ENCODE assay signal across 19 cellular contexts in genomic region chr12:15013634-15014169, GRCh38. TPM values are rescaled to one million over a fixed set of nuclear protein-coding genes. Genes with fewer than 3 reads are reported as not detected.
DNase-seq lines count a peak whose midpoint lies in the region; ATAC-seq, FAIRE-seq and TF ChIP-seq lines count a peak whose summit lies in the region.
"Had no signal": no experiment of that assay in that cellular context is flagged by ENCODE, and none has a peak within 500 bp of the region (broad histone marks: within the 10 kb centered on the region; RNA-seq: fewer than 3 reads in every experiment).

No MANE protein-coding gene starts in this region.

- H3K9ac ChIP-seq in OCI-LY3 (ENCODE audit: low read length): no peak overlapping the region

- H3K9me3 ChIP-seq in OCI-LY3 (ENCODE audit: insufficient read depth, low read length) (no peaks in the 10 kb centered on the region), spleen (no peaks in the 10 kb centered on the region)

- H3K4me1 ChIP-seq in OCI-LY3 (ENCODE audit: low read length) (peaks cover 9% of the 10 kb centered on the region), spleen (peaks cover 0 to 13% (median 8%) of the 10 kb centered on the region in 6 donors)

- no peak for TF ChIP-seq CTCF in activated CD8-positive, alpha-beta T cell treated with anti-CD3 and anti-CD28 coated beads for 36 hours (IDR thresholded peaks at IDR 0.05)
- TF ChIP-seq CTCF in OCI-LY3 (IDR thresholded peaks at IDR 0.05; ENCODE audit: low read depth, low read length) (no peak), spleen (IDR thresholded peaks at IDR 0.05 in 8 of 11, conservative IDR thresholded peaks at IDR 0.05 in 3 of 11) (no peak)

- peak overlapping the region; percentile 16 for H3K4me2 ChIP-seq in OCI-LY3 (ENCODE audit: low read length)

- H3K9me3 Mint-ChIP-seq in activated CD8-positive, alpha-beta T cell treated with anti-CD3 and anti-CD28 coated beads for 36 hours: no peaks in the 10 kb centered on the region
- H3K9me3 Mint-ChIP-seq in activated CD8-positive, alpha-beta T cell treated with anti-CD3 and anti-CD28 coated beads, Interleukin-2, amount 10 ng/mL, durations not matched to agents 7 days and 5 days (ENCODE audit: insufficient read depth): no peaks in the 10 kb centered on the region

- H3K4me1 Mint-ChIP-seq in activated CD8-positive, alpha-beta T cell treated with anti-CD3 and anti-CD28 coated beads for 36 hours (ENCODE audit: low read depth): no peaks in the 10 kb centered on the region
- H3K4me1 Mint-ChIP-seq in activated CD8-positive, alpha-beta T cell treated with anti-CD3 and anti-CD28 coated beads, Interleukin-2, amount 10 ng/mL, durations not matched to agents 7 days and 5 days (ENCODE audit: low read depth): no peaks in the 10 kb centered on the region

- FAIRE-seq in HTR-8/SVneo (lab: Jason Lieb, UNC): no peak
- FAIRE-seq: A204.1, GM18507 had no signal

- no peak overlapping the region for H3K4me3 ChIP-seq in OCI-LY3 (ENCODE audit: low read length)
- no peak overlapping the region for H3K4me3 ChIP-seq in spleen
- H3K4me3 ChIP-seq: SK-N-MC had no signal

- H3K4me3 Mint-ChIP-seq in activated CD8-positive, alpha-beta T cell treated with anti-CD3 and anti-CD28 coated beads for 36 hours: no peak overlapping the region
- no peak overlapping the region for H3K4me3 Mint-ChIP-seq in activated CD8-positive, alpha-beta T cell treated with anti-CD3 and anti-CD28 coated beads, Interleukin-2, amount 10 ng/mL, durations not matched to agents 7 days and 5 days

- H3K27me3 ChIP-seq in OCI-LY3 (ENCODE audit: low read depth, low read length): 0 out of 2 replicates have a peak, but pooled peaks cover 2% of the 10 kb centered on the region
- H3K27me3 ChIP-seq in spleen (replicated peaks in 1 of 7): no peaks in the 10 kb centered on the region

- TF ChIP-seq POLR2A in spleen (IDR thresholded peaks at IDR 0.05): no peak

- 49 to 61% (median 55%) methylated on average over 4 of the region's 4 CpGs for WGBS in spleen, 5 donors

- no peaks in the 10 kb centered on the region for H3K36me3 ChIP-seq in OCI-LY3 (replicated peaks; ENCODE audit: low read depth, low read length)
- no peaks in the 10 kb centered on the region for H3K36me3 ChIP-seq in spleen

- H3K27me3 Mint-ChIP-seq in activated CD8-positive, alpha-beta T cell treated with anti-CD3 and anti-CD28 coated beads for 36 hours: peaks cover 5% of the 10 kb centered on the region
- peaks cover 10% of the 10 kb centered on the region for H3K27me3 Mint-ChIP-seq in activated CD8-positive, alpha-beta T cell treated with anti-CD3 and anti-CD28 coated beads, Interleukin-2, amount 10 ng/mL, durations not matched to agents 7 days and 5 days (ENCODE audit: low read depth)

- ATAC-seq in activated CD8-positive, alpha-beta T cell treated with anti-CD3 and anti-CD28 coated beads for 36 hours: peak; percentile 60
- ATAC-seq in activated CD8-positive, alpha-beta T cell treated with anti-CD3 and anti-CD28 coated beads, Interleukin-2, amount 10 ng/mL, durations not matched to agents 7 days and 5 days: no peak
- peak; percentile 62 for ATAC-seq in HG02870 (IDR thresholded peaks at IDR 0.05; ENCODE audit: unreplicated experiment)
- ATAC-seq in HG03439 (IDR thresholded peaks at IDR 0.05; ENCODE audit: unreplicated experiment): no peak
- ATAC-seq in left colon: no peak
- ATAC-seq: Panc1, Right ventricle myocardium inferior had no signal

- H3K79me2 ChIP-seq in OCI-LY3 (ENCODE audit: low read length): no peaks in the 10 kb centered on the region

- intact Hi-C loops in activated CD8-positive, alpha-beta T cell treated with anti-CD3 and anti-CD28 coated beads for 36 hours (cut with micrococcal nuclease): no loop called here
- intact Hi-C loops in spleen (cut with DNase I; ENCODE audit: low total_unique reads) (no loop called here), left colon (cut with DNase I, micrococcal nuclease) (no loop called here)

- POLR2A ChIA-PET in activated CD8-positive, alpha-beta T cell treated with anti-CD3 and anti-CD28 coated beads for 36 hours (lab: Charles Lee): no interaction called here
- POLR2A ChIA-PET in activated CD8-positive, alpha-beta T cell treated with anti-CD3 and anti-CD28 coated beads, Interleukin-2, amount 10 ng/mL, durations not matched to agents 7 days and 5 days (lab: Charles Lee): no interaction called here

- no peaks in the 10 kb centered on the region for H4K20me1 ChIP-seq in OCI-LY3 (ENCODE audit: insufficient read depth, low read length)

- DNase-seq in activated CD8-positive, alpha-beta T cell treated with anti-CD3 and anti-CD28 coated beads for 36 hours: no peak
- no peak for DNase-seq in activated CD8-positive, alpha-beta T cell treated with anti-CD3 and anti-CD28 coated beads, Interleukin-2, amount 10 ng/mL, durations not matched to agents 7 days and 5 days
- DNase-seq in spleen: no peak
- no peak for DNase-seq in HTR-8/SVneo (ENCODE audit: insufficient read length, low spot score)
- no peak for DNase-seq in left colon
- DNase-seq: DMS53, NCI-H1092, NCI-H2107, NCI-H69 had no signal

- CTCF ChIA-PET in activated CD8-positive, alpha-beta T cell treated with anti-CD3 and anti-CD28 coated beads for 36 hours (lab: Charles Lee): no interaction called here
- CTCF ChIA-PET in activated CD8-positive, alpha-beta T cell treated with anti-CD3 and anti-CD28 coated beads, Interleukin-2, amount 10 ng/mL, durations not matched to agents 7 days and 5 days (lab: Charles Lee): interaction anchor here (1.0 kb wide), 1 partner anchor 10 kb away, joined by 3 read pairs; no protein-coding TSS in a partner anchor

- H3K27ac Mint-ChIP-seq in activated CD8-positive, alpha-beta T cell treated with anti-CD3 and anti-CD28 coated beads for 36 hours: no peak overlapping the region
- H3K27ac Mint-ChIP-seq in activated CD8-positive, alpha-beta T cell treated with anti-CD3 and anti-CD28 coated beads, Interleukin-2, amount 10 ng/mL, durations not matched to agents 7 days and 5 days: no peak overlapping the region

- H3K27ac ChIP-seq in OCI-LY3 (ENCODE audit: low read length): no peak overlapping the region
- peak overlapping the region in 7 of 8 donors; percentile 58 to 85 (median 76) for H3K27ac ChIP-seq in spleen
- H3K27ac ChIP-seq: C4-2B, SK-N-MC had no signal

- H3K36me3 Mint-ChIP-seq in activated CD8-positive, alpha-beta T cell treated with anti-CD3 and anti-CD28 coated beads for 36 hours (ENCODE audit: low read depth): no peaks in the 10 kb centered on the region
- H3K36me3 Mint-ChIP-seq in activated CD8-positive, alpha-beta T cell treated with anti-CD3 and anti-CD28 coated beads, Interleukin-2, amount 10 ng/mL, durations not matched to agents 7 days and 5 days (ENCODE audit: low read depth): no peaks in the 10 kb centered on the region

- H2AFZ ChIP-seq in OCI-LY3 (ENCODE audit: low read depth, low read length): no peak overlapping the region

RNA-seq across cellular contexts. Expression of gene PDE6H, which starts 40.9 kb away (rescaled TPM):
- not detected for total RNA-seq in activated CD8-positive, alpha-beta T cell treated with anti-CD3 and anti-CD28 coated beads for 36 hours
- under 1 TPM in 1 of 2 experiments, not detected in 1; 0.40 TPM for total RNA-seq in activated CD8-positive, alpha-beta T cell treated with anti-CD3 and anti-CD28 coated beads, Interleukin-2, amount 10 ng/mL, durations not matched to agents 7 days and 5 days
- total RNA-seq in spleen (1 to 10 TPM in 1 of 7 donors, under 1 TPM in 2, not detected in 4; 0.37 to 2.6 (median 0.51) TPM), left colon (not detected)
- polyA plus RNA-seq in spleen: not detected
- total RNA-seq: HT1080, Right ventricle myocardium inferior had no signal

RNA-seq across cellular contexts. Expression of gene ARHGDIB, which starts 52.3 kb away (rescaled TPM):
- 100 to 1,000 TPM; 765 to 771 TPM for total RNA-seq in activated CD8-positive, alpha-beta T cell treated with anti-CD3 and anti-CD28 coated beads for 36 hours
- 1,000 to 10,000 TPM; 1,528 to 1,576 TPM for total RNA-seq in activated CD8-positive, alpha-beta T cell treated with anti-CD3 and anti-CD28 coated beads, Interleukin-2, amount 10 ng/mL, durations not matched to agents 7 days and 5 days
- 100 to 1,000 TPM; 537 to 956 (median 706) TPM for total RNA-seq in spleen
- 1,000 to 10,000 TPM in 1 of 3 donors, 100 to 1,000 TPM in 2; 835 to 1,063 (median 908) TPM for polyA plus RNA-seq in spleen
- 10 to 100 TPM; 23.5 to 38.5 TPM for total RNA-seq in left colon

Comparison
In these comparisons a context has a peak if more than half of its experiments do, and no peak if none do; other contexts are left out.
1. ATAC-seq: peak in activated CD8-positive, alpha-beta T cell treated with anti-CD3 and anti-CD28 coated beads for 36 hours (single experiment) and HG02870 (single experiment); none in activated CD8-positive, alpha-beta T cell treated with anti-CD3 and anti-CD28 coated beads, Interleukin-2, amount 10 ng/mL, durations not matched to agents 7 days and 5 days (single experiment), HG03439 (single experiment) and left colon (single experiment).
2. RNA of gene ARHGDIB, which starts 52.3 kb away (total RNA-seq): 1,528 to 1,576 TPM in activated CD8-positive, alpha-beta T cell treated with anti-CD3 and anti-CD28 coated beads, Interleukin-2, amount 10 ng/mL, durations not matched to agents 7 days and 5 days, 765 to 771 TPM in activated CD8-positive, alpha-beta T cell treated with anti-CD3 and anti-CD28 coated beads for 36 hours and 537 to 956 TPM in spleen; 23.5 to 38.5 TPM in left colon; every median in the first group is over 10 times any median in the second.